In genomic region chr17:1533649-1534325, GRCh38 we compare ENCODE assay signal across 19 cellular contexts. TPM values are rescaled to one million over a fixed set of nuclear protein-coding genes. Genes with fewer than 3 reads are reported as not detected.
DNase-seq lines count a peak whose midpoint lies in the region; ATAC-seq and TF ChIP-seq lines count a peak whose summit lies in the region.
"Had no signal": no experiment of that assay in that cellular context is flagged by ENCODE, and none has a peak within 500 bp of the region (broad histone marks: within the 10 kb centered on the region; RNA-seq: fewer than 3 reads in every experiment).

No MANE protein-coding gene starts in this region.

- ATAC-seq in heart left ventricle (peak; percentile 81 to 86 (median 84)), upper lobe of right lung (peak; percentile 14), HG02623 (IDR thresholded peaks at IDR 0.05; ENCODE audit: unreplicated experiment) (no peak)
- ATAC-seq in naive thymus-derived CD4-positive, alpha-beta T cell: no peak

- no peaks in the 10 kb centered on the region for H3K9me3 ChIP-seq in heart left ventricle
- H3K9me3 ChIP-seq in naive thymus-derived CD4-positive, alpha-beta T cell (ENCODE audit: control insufficient read depth in 2 of 3, low read length in 3 of 3): no peaks in the 10 kb centered on the region
- no peaks in the 10 kb centered on the region for H3K9me3 ChIP-seq in upper lobe of right lung

- no peaks in the 10 kb centered on the region for H3K9me3 Mint-ChIP-seq in activated CD4-positive, alpha-beta T cell treated with anti-CD3 and anti-CD28 coated beads, Interleukin-2, amount 10 ng/mL, durations not matched to agents 24 days and 14 days
- no peaks in the 10 kb centered on the region for H3K9me3 Mint-ChIP-seq in naive thymus-derived CD4-positive, alpha-beta T cell
- H3K9me3 Mint-ChIP-seq: brain; HFFc6; naive thymus-derived CD8-positive, alpha-beta T cell; T-helper 1 cell treated with Interleukin-12 subunit alpha and Interleukin-12 subunit beta and Interleukin-4 antibody, amounts not matched to agents 30 μg/mL and 1 μg/mL, for 36 hours had no signal

- H3K27ac Mint-ChIP-seq in activated CD4-positive, alpha-beta T cell treated with anti-CD3 and anti-CD28 coated beads, Interleukin-2, amount 10 ng/mL, durations not matched to agents 24 days and 14 days: peak overlapping the region; percentile 49
- H3K27ac Mint-ChIP-seq in naive thymus-derived CD4-positive, alpha-beta T cell: peak overlapping the region in 5 of 9 donors; percentile 6 to 79 (median 64)
- H3K27ac Mint-ChIP-seq: HFFc6; T-helper 1 cell treated with Interleukin-12 subunit alpha and Interleukin-12 subunit beta and Interleukin-4 antibody, amounts not matched to agents 30 μg/mL and 1 μg/mL, for 36 hours had no signal

- 66 to 77% (median 72%) methylated on average over 24 of the region's 24 CpGs for WGBS in heart left ventricle, 4 donors

- CTCF ChIA-PET in naive thymus-derived CD4-positive, alpha-beta T cell (lab: Charles Lee): interaction anchor here (0.5 to 1.6 kb wide), 10 partner anchors 17 to 268 kb away, joined by 3 to 21 read pairs (median 3); partner anchors contain the start of genes INPP5K and PITPNA

- no peak overlapping the region for H3K4me3 Mint-ChIP-seq in activated CD4-positive, alpha-beta T cell treated with anti-CD3 and anti-CD28 coated beads, Interleukin-2, amount 10 ng/mL, durations not matched to agents 24 days and 14 days
- H3K4me3 Mint-ChIP-seq in naive thymus-derived CD4-positive, alpha-beta T cell: no peak overlapping the region
- H3K4me3 Mint-ChIP-seq: brain; HFFc6; naive thymus-derived CD8-positive, alpha-beta T cell; T-helper 1 cell treated with Interleukin-12 subunit alpha and Interleukin-12 subunit beta and Interleukin-4 antibody, amounts not matched to agents 30 μg/mL and 1 μg/mL, for 36 hours had no signal

- peaks cover 6% of the 10 kb centered on the region for H3K4me1 Mint-ChIP-seq in activated CD4-positive, alpha-beta T cell treated with anti-CD3 and anti-CD28 coated beads, Interleukin-2, amount 10 ng/mL, durations not matched to agents 24 days and 14 days
- peaks cover 0 to 7% (median 0%) of the 10 kb centered on the region in 7 donors for H3K4me1 Mint-ChIP-seq in naive thymus-derived CD4-positive, alpha-beta T cell
- H3K4me1 Mint-ChIP-seq: brain had no signal

- intact Hi-C loops in activated CD4-positive, alpha-beta T cell treated with anti-CD3 and anti-CD28 coated beads, Interleukin-2, amount 10 ng/mL, durations not matched to agents 24 days and 14 days (cut with micrococcal nuclease): no loop called here
- intact Hi-C loops in heart left ventricle (cut with DNase I): loop anchor here in 2 of 10 donors (5.0 kb wide), 2 partner anchors 181 to 266 kb away; no protein-coding TSS in a partner anchor
- intact Hi-C loops in naive thymus-derived CD4-positive, alpha-beta T cell (cut with micrococcal nuclease): loop anchor here (1.0 to 5.0 kb wide), 2 partner anchors 166 to 168 kb away; no protein-coding TSS in a partner anchor
- intact Hi-C loops in upper lobe of right lung (cut with DNase I): no loop called here

- H3K36me3 Mint-ChIP-seq in activated CD4-positive, alpha-beta T cell treated with anti-CD3 and anti-CD28 coated beads, Interleukin-2, amount 10 ng/mL, durations not matched to agents 24 days and 14 days (ENCODE audit: low read depth): peaks cover 34% of the 10 kb centered on the region
- peaks cover 0 to 36% (median 7%) of the 10 kb centered on the region in 5 donors for H3K36me3 Mint-ChIP-seq in naive thymus-derived CD4-positive, alpha-beta T cell

- no peak for TF ChIP-seq CTCF in heart left ventricle (IDR thresholded peaks at IDR 0.05)
- TF ChIP-seq CTCF in upper lobe of right lung (IDR thresholded peaks at IDR 0.05): no peak

- POLR2A ChIA-PET in naive thymus-derived CD4-positive, alpha-beta T cell (lab: Charles Lee): interaction anchor here (0.8 to 0.9 kb wide), 2 partner anchors 17 to 25 kb away, joined by 3 read pairs; partner anchors contain the start of gene INPP5K

- no peak for TF ChIP-seq POLR2A in heart left ventricle (IDR thresholded peaks at IDR 0.05)

- H3K27me3 ChIP-seq in heart left ventricle: no peaks in the 10 kb centered on the region
- H3K27me3 ChIP-seq in naive thymus-derived CD4-positive, alpha-beta T cell (ENCODE audit: control insufficient read depth in 2 of 2, insufficient read depth in 2 of 2, low read length in 2 of 2): no peaks in the 10 kb centered on the region
- no peaks in the 10 kb centered on the region for H3K27me3 ChIP-seq in upper lobe of right lung

- H3K27ac ChIP-seq in heart left ventricle: peak overlapping the region; percentile 23 to 79 (median 50)
- H3K27ac ChIP-seq in naive thymus-derived CD4-positive, alpha-beta T cell (ENCODE audit: low read depth, low read length): no peak overlapping the region
- H3K27ac ChIP-seq in upper lobe of right lung: no peak overlapping the region
- H3K27ac ChIP-seq: 22Rv1 had no signal

- peaks cover 0 to 19% (median 2%) of the 10 kb centered on the region in 12 donors for H3K4me1 ChIP-seq in heart left ventricle
- H3K4me1 ChIP-seq in naive thymus-derived CD4-positive, alpha-beta T cell (ENCODE audit: control insufficient read depth in 2 of 2, insufficient read depth in 2 of 2, low read length in 2 of 2): no peaks in the 10 kb centered on the region
- no peaks in the 10 kb centered on the region for H3K4me1 ChIP-seq in upper lobe of right lung

- H3K4me3 ChIP-seq in heart left ventricle (no peak overlapping the region), upper lobe of right lung (no peak overlapping the region)
- H3K4me3 ChIP-seq in naive thymus-derived CD4-positive, alpha-beta T cell (ENCODE audit: low read length): no peak overlapping the region

- H3K27me3 Mint-ChIP-seq in activated CD4-positive, alpha-beta T cell treated with anti-CD3 and anti-CD28 coated beads, Interleukin-2, amount 10 ng/mL, durations not matched to agents 24 days and 14 days: no peaks in the 10 kb centered on the region
- no peaks in the 10 kb centered on the region for H3K27me3 Mint-ChIP-seq in naive thymus-derived CD4-positive, alpha-beta T cell
- H3K27me3 Mint-ChIP-seq: brain; naive thymus-derived CD8-positive, alpha-beta T cell had no signal

- DNase-seq in activated CD4-positive, alpha-beta T cell treated with anti-CD3 and anti-CD28 coated beads, Interleukin-2, amount 10 ng/mL, durations not matched to agents 24 days and 14 days: no peak
- no peak for DNase-seq in activated CD4-positive, alpha-beta T cell treated with anti-CD3 and anti-CD28 coated beads for 4 hours
- DNase-seq in heart left ventricle: peak in 3 of 5 donors; percentile 23 to 53 (median 51)
- DNase-seq in naive thymus-derived CD4-positive, alpha-beta T cell: no peak
- no peak for DNase-seq in upper lobe of right lung
- no peak for DNase-seq in kidney glomerular epithelial cell (lab: John Stamatoyannopoulos, UW)
- no peak for DNase-seq in activated gamma-delta T cell treated with Interleukin-2 at 50 U/mL for 16 hours
- DNase-seq: HFFc6, NCI-H1436, NCI-H2081 treated with DMSO at 0.1 percent for 48 hours, NCI-H446, NCI-H774, retina, substantia nigra had no signal

- peaks cover 0 to 97% (median 91%) of the 10 kb centered on the region in 9 donors for H3K36me3 ChIP-seq in heart left ventricle
- peaks cover 5 to 45% (median 10%) of the 10 kb centered on the region in 3 experiments for H3K36me3 ChIP-seq in naive thymus-derived CD4-positive, alpha-beta T cell (ENCODE audit: control insufficient read depth in 2 of 3, insufficient read depth in 3 of 3, low read length in 3 of 3)
- H3K36me3 ChIP-seq in upper lobe of right lung: peaks cover 96% of the 10 kb centered on the region

RNA-seq across cellular contexts. Expression of gene INPP5K, which starts 17.4 kb away (rescaled TPM):
- 19.1 and 21.0 TPM in 2 replicates for total RNA-seq in activated CD4-positive, alpha-beta T cell treated with anti-CD3 and anti-CD28 coated beads, Interleukin-2, amount 10 ng/mL, durations not matched to agents 24 days and 14 days
- 100 to 1,000 TPM in 1 of 9 donors, 10 to 100 TPM in 8; 28.4 to 128 (median 33.4) TPM for total RNA-seq in heart left ventricle
- polyA plus RNA-seq in heart left ventricle: 10 to 100 TPM; 21.9 to 68.4 TPM
- 100 to 1,000 TPM in 2 of 5 experiments, 10 to 100 TPM in 3; 50.5 to 184 (median 84.2) TPM for total RNA-seq in naive thymus-derived CD4-positive, alpha-beta T cell
- polyA plus RNA-seq in naive thymus-derived CD4-positive, alpha-beta T cell: 10 to 100 TPM; 72.9 to 84.3 TPM
- total RNA-seq in upper lobe of right lung: 69.8 TPM

RNA-seq across cellular contexts. Expression of gene PITPNA, which starts 28.8 kb away (rescaled TPM):
- 74.3 and 76.1 TPM in 2 replicates for total RNA-seq in activated CD4-positive, alpha-beta T cell treated with anti-CD3 and anti-CD28 coated beads, Interleukin-2, amount 10 ng/mL, durations not matched to agents 24 days and 14 days
- 10 to 100 TPM; 38.1 to 70.2 (median 50.6) TPM for total RNA-seq in heart left ventricle
- polyA plus RNA-seq in heart left ventricle: 10 to 100 TPM; 10.1 to 61.7 TPM
- 10 to 100 TPM; 31.5 to 87.9 (median 39.1) TPM for total RNA-seq in naive thymus-derived CD4-positive, alpha-beta T cell
- 10 to 100 TPM; 16.6 to 25.3 TPM for polyA plus RNA-seq in naive thymus-derived CD4-positive, alpha-beta T cell
- total RNA-seq in upper lobe of right lung: 81.9 TPM

RNA-seq across cellular contexts. Expression of gene MYO1C, which starts 41.3 kb away (rescaled TPM):
- 37.4 and 43.4 TPM in 2 replicates for total RNA-seq in activated CD4-positive, alpha-beta T cell treated with anti-CD3 and anti-CD28 coated beads, Interleukin-2, amount 10 ng/mL, durations not matched to agents 24 days and 14 days
- total RNA-seq in heart left ventricle (100 to 1,000 TPM; 127 to 259 (median 174) TPM), upper lobe of right lung (322 TPM)
- polyA plus RNA-seq in heart left ventricle: 100 to 1,000 TPM in 1 of 2 donors, 10 to 100 TPM in 1; 89.6 to 188 TPM
- total RNA-seq in naive thymus-derived CD4-positive, alpha-beta T cell: 10 to 100 TPM; 10.3 to 37.0 (median 23.6) TPM
- polyA plus RNA-seq in naive thymus-derived CD4-positive, alpha-beta T cell: 1 to 10 TPM; 4.4 to 4.7 TPM

Comparison
In these comparisons a context has a peak if more than half of its experiments do, and no peak if none do; other contexts are left out.
1. DNase-seq: peak in heart left ventricle (3 of 5); none in activated CD4-positive, alpha-beta T cell treated with anti-CD3 and anti-CD28 coated beads, Interleukin-2, amount 10 ng/mL, durations not matched to agents 24 days and 14 days (single experiment), activated CD4-positive, alpha-beta T cell treated with anti-CD3 and anti-CD28 coated beads for 4 hours (0 of 2), naive thymus-derived CD4-positive, alpha-beta T cell (0 of 9), upper lobe of right lung (single experiment), kidney glomerular epithelial cell (single experiment) and activated gamma-delta T cell treated with Interleukin-2 at 50 U/mL for 16 hours (single experiment).
2. ATAC-seq: peak in heart left ventricle (4 of 4) and upper lobe of right lung (single experiment); none in naive thymus-derived CD4-positive, alpha-beta T cell (single experiment) and HG02623 (single experiment).
3. H3K27ac ChIP-seq: peak in heart left ventricle (12 of 12); none in naive thymus-derived CD4-positive, alpha-beta T cell (single experiment) and upper lobe of right lung (single experiment).
4. intact Hi-C loops: an anchor here in naive thymus-derived CD4-positive, alpha-beta T cell (1.0 to 5.0 kb wide); none called in activated CD4-positive, alpha-beta T cell treated with anti-CD3 and anti-CD28 coated beads, Interleukin-2, amount 10 ng/mL, durations not matched to agents 24 days and 14 days and upper lobe of right lung.